ENCODE assay signal across 22 cellular contexts in genomic region chr5:98635631-98636030, GRCh38.
DNase-seq lines count a peak whose midpoint lies in the region; ATAC-seq, FAIRE-seq and TF ChIP-seq lines count a peak whose summit lies in the region.
"Had no signal": no experiment of that assay in that cellular context is flagged by ENCODE, and none has a peak within 500 bp of the region (broad histone marks: within the 10 kb centered on the region; RNA-seq: fewer than 3 reads in every experiment).

No MANE protein-coding gene starts in this region.

- no peak for ATAC-seq in naive thymus-derived CD4-positive, alpha-beta T cell

- no peak for TF ChIP-seq CTCF in fibroblast of the aortic adventitia (IDR thresholded peaks at IDR 0.05; ENCODE audit: insufficient read depth, low read length)

- no peaks in the 10 kb centered on the region for H3K27me3 ChIP-seq in small intestine (ENCODE audit: control insufficient read depth in 2 of 2, insufficient read depth in 2 of 2, low read length in 2 of 2)
- no peaks in the 10 kb centered on the region for H3K27me3 ChIP-seq in naive thymus-derived CD4-positive, alpha-beta T cell (ENCODE audit: control insufficient read depth in 2 of 2, insufficient read depth in 2 of 2, low read length in 2 of 2)
- H3K27me3 ChIP-seq: neutrophil, testis had no signal

- CTCF ChIA-PET in naive thymus-derived CD4-positive, alpha-beta T cell (lab: Charles Lee): no interaction called here

- peaks cover 0 to 11% (median 4%) of the 10 kb centered on the region in 5 donors for H3K27me3 Mint-ChIP-seq in naive thymus-derived CD4-positive, alpha-beta T cell
- H3K27me3 Mint-ChIP-seq: B cell had no signal

- no peaks in the 10 kb centered on the region for H3K9me3 Mint-ChIP-seq in naive thymus-derived CD4-positive, alpha-beta T cell

- H3K4me3 Mint-ChIP-seq in naive thymus-derived CD4-positive, alpha-beta T cell: no peak overlapping the region
- H3K4me3 Mint-ChIP-seq: B cell had no signal

- TF ChIP-seq POLR2A in H54 (IDR thresholded peaks at IDR 0.05; ENCODE audit: low read depth, low read length): no peak

- no peaks in the 10 kb centered on the region for H3K4me1 Mint-ChIP-seq in naive thymus-derived CD4-positive, alpha-beta T cell
- H3K4me1 Mint-ChIP-seq: B cell had no signal

- no peaks in the 10 kb centered on the region for H3K9me3 ChIP-seq in small intestine (ENCODE audit: control insufficient read depth, low read depth)
- no peaks in the 10 kb centered on the region for H3K9me3 ChIP-seq in naive thymus-derived CD4-positive, alpha-beta T cell (ENCODE audit: control insufficient read depth in 2 of 3, low read length in 3 of 3)
- H3K9me3 ChIP-seq: neutrophil, testis had no signal

- H3K4me1 ChIP-seq in small intestine (ENCODE audit: control insufficient read depth in 2 of 2, insufficient read depth in 1 of 2, low read depth in 1 of 2, low read length in 1 of 2): no peaks in the 10 kb centered on the region
- H3K4me1 ChIP-seq in naive thymus-derived CD4-positive, alpha-beta T cell (ENCODE audit: control insufficient read depth in 2 of 2, insufficient read depth in 2 of 2, low read length in 2 of 2): no peaks in the 10 kb centered on the region
- H3K4me1 ChIP-seq: testis had no signal

- peak; percentile 33 for FAIRE-seq in H54 (lab: Jason Lieb, UNC)
- no peak for FAIRE-seq in small intestine (lab: Jason Lieb, UNC)
- FAIRE-seq: GM18507, GM19239, islet of Langerhans had no signal

- DNase-seq in H54 (ENCODE audit: insufficient read length, low spot score): no peak
- DNase-seq in SHP77 (lab: John Stamatoyannopoulos, UW): peak; percentile 80 to 81
- peak; percentile 18 for DNase-seq in fibroblast of the aortic adventitia (ENCODE audit: low read depth)
- DNase-seq in small intestine: peak; percentile 6
- DNase-seq in activated CD8-positive, alpha-beta memory T cell treated with anti-CD3 and anti-CD28 coated beads, Interleukin-2, amount 50 U/mL, for 48 hours: no peak
- no peak for DNase-seq in T-helper 1 cell
- DNase-seq in naive thymus-derived CD4-positive, alpha-beta T cell: no peak
- DNase-seq: activated CD4-positive, CD25-positive, alpha-beta regulatory T cell treated with anti-CD3 and anti-CD28 coated beads, Interleukin-2, amount 50 U/mL, for 72 hours; activated gamma-delta T cell treated with Interleukin-2 at 50 U/mL for 16 hours; Kasumi-1; mammary epithelial cell; NCI-H1417 treated with DMSO at 0.1 percent for 48 hours; right cardiac atrium; Right ventricle myocardium superior; stimulated activated CD4-positive, alpha-beta T cell treated with anti-CD3 and anti-CD28 coated beads, Interleukin-4, amount 100 ng/mL, for 24 hours; testis had no signal

- POLR2A ChIA-PET in naive thymus-derived CD4-positive, alpha-beta T cell (lab: Charles Lee): no interaction called here

- intact Hi-C loops in naive thymus-derived CD4-positive, alpha-beta T cell (cut with micrococcal nuclease): no loop called here

- H3K27ac ChIP-seq in small intestine (ENCODE audit: low read depth in 1 of 2, low read length in 1 of 2): no peak overlapping the region
- H3K27ac ChIP-seq in naive thymus-derived CD4-positive, alpha-beta T cell (ENCODE audit: low read depth, low read length): no peak overlapping the region
- H3K27ac ChIP-seq: coronary artery, neutrophil, testis had no signal

- H3K36me3 ChIP-seq in small intestine (ENCODE audit: control insufficient read depth in 2 of 2, insufficient read depth in 2 of 2, low read length in 2 of 2): no peaks in the 10 kb centered on the region
- no peaks in the 10 kb centered on the region for H3K36me3 ChIP-seq in naive thymus-derived CD4-positive, alpha-beta T cell (ENCODE audit: control insufficient read depth in 2 of 3, insufficient read depth in 3 of 3, low read length in 3 of 3)
- H3K36me3 ChIP-seq: neutrophil had no signal

- H3K4me3 ChIP-seq in fibroblast of the aortic adventitia (ENCODE audit: low read depth, low read length) (no peak overlapping the region), small intestine (ENCODE audit: low read depth in 1 of 2, low read length in 2 of 2) (no peak overlapping the region)
- H3K4me3 ChIP-seq in naive thymus-derived CD4-positive, alpha-beta T cell (ENCODE audit: low read length): no peak overlapping the region
- H3K4me3 ChIP-seq: coronary artery, testis had no signal

- no peak overlapping the region for H3K27ac Mint-ChIP-seq in naive thymus-derived CD4-positive, alpha-beta T cell
- H3K27ac Mint-ChIP-seq: B cell had no signal

- no peaks in the 10 kb centered on the region for H3K36me3 Mint-ChIP-seq in naive thymus-derived CD4-positive, alpha-beta T cell

- WGBS in small intestine, 3 donors: 22 to 28% (median 22%) methylated on average over 3 of the region's 3 CpGs

Comparison
In these comparisons a context has a peak if more than half of its experiments do, and no peak if none do; other contexts are left out.
1. DNase-seq: peak in SHP77 (2 of 2), fibroblast of the aortic adventitia (single experiment) and small intestine (single experiment); none in H54 (single experiment), activated CD8-positive, alpha-beta memory T cell treated with anti-CD3 and anti-CD28 coated beads, Interleukin-2, amount 50 U/mL, for 48 hours (single experiment), T-helper 1 cell (0 of 5) and naive thymus-derived CD4-positive, alpha-beta T cell (0 of 9).